19 cellular contexts compared by ENCODE assay signal in the genomic region with DNA sequence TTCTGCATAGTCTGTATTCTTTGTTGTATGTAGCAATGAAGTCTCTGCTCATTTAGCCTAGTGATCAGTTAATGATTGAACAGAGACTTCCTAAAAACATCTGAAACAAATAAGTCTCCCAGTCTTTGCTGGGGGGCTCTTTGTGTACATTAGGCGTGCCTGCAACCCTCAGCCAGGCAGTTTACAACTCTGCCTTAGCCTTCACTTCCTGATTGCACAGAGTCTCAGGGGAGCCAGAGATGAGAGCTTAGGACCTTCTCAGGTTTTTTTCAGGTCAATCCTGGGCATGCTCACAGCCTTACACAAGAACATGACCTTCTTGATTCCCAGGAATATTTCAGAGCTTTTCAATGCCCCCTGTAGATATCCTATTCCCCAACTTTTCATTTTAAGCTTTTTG.
"Had no signal": no experiment of that assay in that cellular context is flagged by ENCODE, and none has a peak within 500 bp of the region (broad histone marks: within the 10 kb centered on the region; RNA-seq: fewer than 3 reads in every experiment).

No MANE protein-coding gene starts in this region.

- H3K27ac ChIP-seq: ascending aorta had no signal

- H3K9me3 ChIP-seq: ascending aorta had no signal

- H3K4me3 ChIP-seq: ascending aorta had no signal

- H3K4me1 ChIP-seq: ascending aorta had no signal

- H3K36me3 ChIP-seq: ascending aorta had no signal

- H3K27me3 ChIP-seq: ascending aorta had no signal

- ATAC-seq: activated naive CD4-positive, alpha-beta T cell treated with anti-CD3 and anti-CD28 coated beads, Interleukin-2, amount 50 U/mL, for 72 hours; activated naive CD8-positive, alpha-beta T cell treated with anti-CD3 and anti-CD28 coated beads, Interleukin-2, amount 50 U/mL, for 24 hours; T-cell had no signal

- DNase-seq: activated B cell treated with CpG ODN at 0.5 μM for 24 hours; activated CD4-positive, alpha-beta memory T cell treated with anti-CD3 and anti-CD28 coated beads, Interleukin-2, amount 10 ng/mL, durations not matched to agents 7 days and 5 days; activated CD4-positive, alpha-beta T cell treated with anti-CD3 and anti-CD28 coated beads, Interleukin-2, amount 10 ng/mL, durations not matched to agents 7 days and 5 days; activated CD8-positive, alpha-beta memory T cell treated with anti-CD3 and anti-CD28 coated beads, Interleukin-2, amount 50 U/mL, for 48 hours; activated naive CD4-positive, alpha-beta T cell treated with Interleukin-2 at 50 U/mL for 16 hours; activated naive CD8-positive, alpha-beta T cell treated with anti-CD3 and anti-CD28 coated beads, Interleukin-2, amount 50 U/mL, for 24 hours; activated T-cell treated with anti-CD3 and anti-CD28 coated beads, Interleukin-2, amount 50 U/mL, for 1 hour; amniotic stem cell; NCI-H1105 treated with DMSO at 0.1 percent for 48 hours; NCI-H1436 treated with DMSO at 0.1 percent for 48 hours; NCI-H187; NCI-H446; NCI-H524; SIG-M5; T-cell; T-helper 2 cell; T1000 had no signal
